In the genomic region with DNA sequence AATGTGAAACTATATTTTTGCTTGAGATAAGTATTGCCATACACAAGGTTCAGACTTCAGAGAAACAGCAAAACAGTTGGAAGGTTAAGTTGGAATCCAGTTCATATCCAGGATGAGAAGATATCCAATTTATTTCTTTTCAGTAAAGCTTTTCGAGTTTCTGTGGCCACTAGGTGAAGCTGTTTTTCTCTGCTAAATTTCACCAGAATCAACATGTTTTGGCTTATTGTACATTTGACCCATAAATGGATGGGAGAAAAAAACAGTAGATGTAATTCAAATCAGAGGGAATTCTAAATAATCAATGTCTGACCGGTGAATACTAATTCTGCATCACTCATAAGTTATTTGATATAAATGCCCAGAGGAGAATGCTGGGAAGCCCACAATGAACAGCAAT, we compare ENCODE assay signal across 31 cellular contexts. TPM values are rescaled to one million over a fixed set of nuclear protein-coding genes. Genes with fewer than 3 reads are reported as not detected.
DNase-seq lines count a peak whose midpoint lies in the region; ATAC-seq and TF ChIP-seq lines count a peak whose summit lies in the region.
"Had no signal": no experiment of that assay in that cellular context is flagged by ENCODE, and none has a peak within 500 bp of the region (broad histone marks: within the 10 kb centered on the region; RNA-seq: fewer than 3 reads in every experiment).

No MANE protein-coding gene starts in this region.

- no peaks in the 10 kb centered on the region for H3K4me1 Mint-ChIP-seq in chondrocyte (ENCODE audit: low read depth)
- no peaks in the 10 kb centered on the region for H3K4me1 Mint-ChIP-seq in neural progenitor cell
- H3K4me1 Mint-ChIP-seq: activated B cell treated with CpG ODN at 0.5 μM for 24 hours; activated naive CD8-positive, alpha-beta T cell treated with anti-CD3 and anti-CD28 coated beads, Interleukin-2, amount 10 ng/mL, durations not matched to agents 7 days and 5 days; CD4-positive, alpha-beta memory T cell; central memory CD8-positive, alpha-beta T cell; T-cell had no signal

- DNase-seq in BE2C (no peak), chondrocyte (ENCODE audit: low spot score) (no peak), neural progenitor cell (ENCODE audit: low spot score) (no peak), NCI-H2107 (lab: John Stamatoyannopoulos, UW) (no peak), GDM1 (lab: John Stamatoyannopoulos, UW) (no peak), GOT3 (lab: John Stamatoyannopoulos, UW) (no peak)
- DNase-seq: activated B cell treated with CpG ODN at 0.5 μM for 24 hours; activated CD4-positive, alpha-beta T cell treated with anti-CD3 and anti-CD28 coated beads, Interleukin-2, amount 50 U/mL, for 1 hour; activated gamma-delta T cell treated with Interleukin-2 at 50 U/mL for 16 hours; activated naive CD8-positive, alpha-beta T cell treated with anti-CD3 and anti-CD28 coated beads, Interleukin-2, amount 10 ng/mL, durations not matched to agents 7 days and 5 days; activated T-cell treated with anti-CD3 and anti-CD28 coated beads, Interleukin-2, amount 50 U/mL, for 1 hour; CD4-positive, alpha-beta memory T cell; dermis blood vessel endothelial cell; left colon; mammary epithelial cell; NCI-H1048; NCI-H446 treated with DMSO at 0.1 percent for 48 hours; ovary; RPMI8226; stimulated activated naive CD4-positive, alpha-beta T cell treated with Interleukin-2 at 50 U/mL for 16 hours; T-cell; upper lobe of right lung had no signal

- H3K9me2 ChIP-seq in Loucy (replicated peaks; ENCODE audit: low read depth, low read length): no peaks in the 10 kb centered on the region

- H3K9me3 ChIP-seq in BE2C: no peaks in the 10 kb centered on the region
- no peaks in the 10 kb centered on the region for H3K9me3 ChIP-seq in Loucy (ENCODE audit: insufficient read depth, low read depth, low read length)
- H3K9me3 ChIP-seq in neural progenitor cell (ENCODE audit: low read depth): no peaks in the 10 kb centered on the region
- H3K9me3 ChIP-seq: ascending aorta, esophagus muscularis mucosa, ovary, SJSA1, upper lobe of right lung had no signal

- H3K36me3 ChIP-seq in BE2C (no peaks in the 10 kb centered on the region), Loucy (ENCODE audit: insufficient read depth, low read length) (no peaks in the 10 kb centered on the region), neural progenitor cell (no peaks in the 10 kb centered on the region)
- H3K36me3 ChIP-seq: ascending aorta, esophagus muscularis mucosa, ovary, SJSA1, upper lobe of right lung had no signal

- H3F3A ChIP-seq in Loucy (ENCODE audit: low read depth) (no peaks in the 10 kb centered on the region), neural progenitor cell (ENCODE audit: low read depth) (no peaks in the 10 kb centered on the region)

- H4K20me1 ChIP-seq in Loucy (ENCODE audit: insufficient read depth, low read length, poor library complexity, severe bottlenecking): no peaks in the 10 kb centered on the region
- no peaks in the 10 kb centered on the region for H4K20me1 ChIP-seq in neural progenitor cell (ENCODE audit: low read depth)

- ATAC-seq in HG03045 (IDR thresholded peaks at IDR 0.05; ENCODE audit: unreplicated experiment): no peak
- ATAC-seq: GM12878; left colon; natural killer cell treated with Interleukin-12 subunit alpha and Interleukin-12 subunit beta and Interleukin-15 and Interleukin-18, amount 100 ng/mL, for 72 hours; T-cell; upper lobe of right lung had no signal

- no peak overlapping the region for H2AFZ ChIP-seq in Loucy (ENCODE audit: low read length)
- no peak overlapping the region for H2AFZ ChIP-seq in neural progenitor cell (replicated peaks)

- H3K4me2 ChIP-seq in Loucy (ENCODE audit: low read depth, low read length, poor library complexity, severe bottlenecking) (no peak overlapping the region), neural progenitor cell (no peak overlapping the region)
- H3K4me2 ChIP-seq: smooth muscle cell had no signal

- H3K27ac Mint-ChIP-seq in chondrocyte (ENCODE audit: unreplicated experiment) (no peak overlapping the region), neural progenitor cell (no peak overlapping the region)
- H3K27ac Mint-ChIP-seq: activated B cell treated with CpG ODN at 0.5 μM for 24 hours; activated naive CD8-positive, alpha-beta T cell treated with anti-CD3 and anti-CD28 coated beads, Interleukin-2, amount 10 ng/mL, durations not matched to agents 7 days and 5 days; CD4-positive, alpha-beta memory T cell; natural killer cell treated with Interleukin-12 subunit alpha and Interleukin-12 subunit beta and Interleukin-15 and Interleukin-18, amount 100 ng/mL, for 72 hours; T-cell had no signal

- H3K9ac ChIP-seq in Loucy (ENCODE audit: low read depth, low read length, poor library complexity, severe bottlenecking) (no peak overlapping the region), neural progenitor cell (no peak overlapping the region)

- no peak overlapping the region for H3K27ac ChIP-seq in neural progenitor cell
- H3K27ac ChIP-seq: ascending aorta, esophagus muscularis mucosa, ovary, SJSA1, upper lobe of right lung had no signal

- H3K36me3 Mint-ChIP-seq in chondrocyte (ENCODE audit: low read depth) (no peaks in the 10 kb centered on the region), neural progenitor cell (no peaks in the 10 kb centered on the region)
- H3K36me3 Mint-ChIP-seq: activated naive CD8-positive, alpha-beta T cell treated with anti-CD3 and anti-CD28 coated beads, Interleukin-2, amount 10 ng/mL, durations not matched to agents 7 days and 5 days; natural killer cell treated with Interleukin-12 subunit alpha and Interleukin-12 subunit beta and Interleukin-15 and Interleukin-18, amount 100 ng/mL, for 72 hours had no signal

- H3K27me3 Mint-ChIP-seq in chondrocyte (ENCODE audit: low read depth) (peaks cover 16% of the 10 kb centered on the region), neural progenitor cell (ENCODE audit: insufficient read depth, low read depth) (no peaks in the 10 kb centered on the region)
- H3K27me3 Mint-ChIP-seq: activated B cell treated with CpG ODN at 0.5 μM for 24 hours; activated naive CD8-positive, alpha-beta T cell treated with anti-CD3 and anti-CD28 coated beads, Interleukin-2, amount 10 ng/mL, durations not matched to agents 7 days and 5 days; CD4-positive, alpha-beta memory T cell; central memory CD8-positive, alpha-beta T cell; T-cell had no signal

- H3K4me3 ChIP-seq in BE2C (ENCODE audit: low read depth, low read length) (no peak overlapping the region), Loucy (ENCODE audit: low read length, poor library complexity, severe bottlenecking) (no peak overlapping the region), neural progenitor cell (no peak overlapping the region)
- H3K4me3 ChIP-seq: ascending aorta, esophagus muscularis mucosa, GM12878, ovary, SJSA1, smooth muscle cell, upper lobe of right lung had no signal

- peak; percentile 49 for TF ChIP-seq CTCF in BE2C (IDR thresholded peaks at IDR 0.05; ENCODE audit: low read depth, low read length)
- TF ChIP-seq CTCF in Loucy (conservative IDR thresholded peaks at IDR 0.05; ENCODE audit: low read length): peak; percentile 28; the same call in 1 of the 2 replicates
- TF ChIP-seq CTCF in chondrocyte (IDR thresholded peaks at IDR 0.05): peak; percentile 48
- TF ChIP-seq CTCF in neural progenitor cell (IDR thresholded peaks at IDR 0.05): peak; percentile 14

- H3K4me1 ChIP-seq in BE2C (peaks cover 8% of the 10 kb centered on the region), Loucy (ENCODE audit: insufficient read depth, low read length, poor library complexity, severe bottlenecking) (no peaks in the 10 kb centered on the region), neural progenitor cell (no peaks in the 10 kb centered on the region)
- H3K4me1 ChIP-seq: ascending aorta, esophagus muscularis mucosa, SJSA1, upper lobe of right lung had no signal

- H3K9me3 Mint-ChIP-seq in chondrocyte (ENCODE audit: low read depth): no peaks in the 10 kb centered on the region
- no peaks in the 10 kb centered on the region for H3K9me3 Mint-ChIP-seq in neural progenitor cell
- H3K9me3 Mint-ChIP-seq: activated B cell treated with CpG ODN at 0.5 μM for 24 hours; activated naive CD8-positive, alpha-beta T cell treated with anti-CD3 and anti-CD28 coated beads, Interleukin-2, amount 10 ng/mL, durations not matched to agents 7 days and 5 days; central memory CD8-positive, alpha-beta T cell; natural killer cell treated with Interleukin-12 subunit alpha and Interleukin-12 subunit beta and Interleukin-15 and Interleukin-18, amount 100 ng/mL, for 72 hours; T-cell had no signal

- H3K27me3 ChIP-seq in BE2C (no peaks in the 10 kb centered on the region), Loucy (ENCODE audit: insufficient read depth, low read length, poor library complexity, severe bottlenecking) (no peaks in the 10 kb centered on the region), neural progenitor cell (peaks cover 3% of the 10 kb centered on the region)
- H3K27me3 ChIP-seq: ascending aorta, esophagus muscularis mucosa, ovary, SJSA1, upper lobe of right lung had no signal

- no peak overlapping the region for H3K4me3 Mint-ChIP-seq in chondrocyte (ENCODE audit: unreplicated experiment)
- no peak overlapping the region for H3K4me3 Mint-ChIP-seq in neural progenitor cell
- H3K4me3 Mint-ChIP-seq: activated B cell treated with CpG ODN at 0.5 μM for 24 hours; activated naive CD8-positive, alpha-beta T cell treated with anti-CD3 and anti-CD28 coated beads, Interleukin-2, amount 10 ng/mL, durations not matched to agents 7 days and 5 days; CD4-positive, alpha-beta memory T cell; central memory CD8-positive, alpha-beta T cell; natural killer cell treated with Interleukin-12 subunit alpha and Interleukin-12 subunit beta and Interleukin-15 and Interleukin-18, amount 100 ng/mL, for 72 hours; T-cell had no signal

- H3K79me2 ChIP-seq in Loucy (ENCODE audit: insufficient read depth, low read length): no peaks in the 10 kb centered on the region
- H3K79me2 ChIP-seq in neural progenitor cell (ENCODE audit: low read depth): no peaks in the 10 kb centered on the region

RNA-seq across cellular contexts. Expression of gene METTL14, which starts 9.1 kb away (rescaled TPM):
- 18.5 TPM for polyA plus RNA-seq in BE2C (2012; ENCODE audit: insufficient read depth, insufficient read length, low read depth)
- total RNA-seq in chondrocyte (29.3 to 43.5 TPM (median 32.1 TPM) in 3 replicates), neural progenitor cell (ENCODE audit: low replicate concordance) (43.2 and 52.4 TPM in 2 replicates)
